In genomic region chr2:31233216-31233615, GRCh38 we compare ENCODE assay signal across 8 cellular contexts. TPM values are rescaled to one million over a fixed set of nuclear protein-coding genes. Genes with fewer than 3 reads are reported as not detected.
DNase-seq lines count a peak whose midpoint lies in the region; ATAC-seq and TF ChIP-seq lines count a peak whose summit lies in the region.

No MANE protein-coding gene starts in this region.

- no peaks in the 10 kb centered on the region for H3K9me3 Mint-ChIP-seq in stimulated activated naive CD8-positive, alpha-beta T cell treated with anti-CD3 and anti-CD28 coated beads, Interleukin-15, Interleukin-2, amounts not matched to agents 100 ng/mL and 50 ng/mL, for 24 hours
- no peaks in the 10 kb centered on the region for H3K9me3 Mint-ChIP-seq in activated B cell treated with CpG ODN at 0.5 μM for 24 hours
- H3K9me3 Mint-ChIP-seq in CD14-positive monocyte = peaks cover 0 to 6% (median 0%) of the 10 kb centered on the region in 7 donors

- no peak for DNase-seq in stimulated activated naive CD8-positive, alpha-beta T cell treated with anti-CD3 and anti-CD28 coated beads, Interleukin-15, Interleukin-2, amounts not matched to agents 100 U/mL and 50 U/mL, for 24 hours
- DNase-seq in activated B cell treated with CpG ODN at 0.5 μM for 24 hours = no peak
- peak; percentile 80 for DNase-seq in foreskin melanocyte
- no peak for DNase-seq in NCI-H1436 (lab: John Stamatoyannopoulos, UW)
- DNase-seq in cerebellar nuclear complex (lab: John Stamatoyannopoulos, UW) = no peak
- no peak for DNase-seq in globus pallidus (ENCODE audit: low spot score)
- no peak for DNase-seq in CD14-positive monocyte (ENCODE audit: low spot score)

- CTCF ChIA-PET in activated B cell treated with CpG ODN at 0.5 μM for 24 hours (lab: Charles Lee) = interaction anchor here (1.0 to 3.1 kb wide), 6 partner anchors 13 to 1068 kb away, joined by 3 to 16 read pairs (median 6); no protein-coding TSS in a partner anchor

- H3K27ac Mint-ChIP-seq in stimulated activated naive CD8-positive, alpha-beta T cell treated with anti-CD3 and anti-CD28 coated beads, Interleukin-15, Interleukin-2, amounts not matched to agents 100 ng/mL and 50 ng/mL, for 24 hours = peak overlapping the region; percentile 50
- H3K27ac Mint-ChIP-seq in activated B cell treated with CpG ODN at 0.5 μM for 24 hours = peak overlapping the region; percentile 82
- no peak overlapping the region for H3K27ac Mint-ChIP-seq in CD14-positive monocyte

- H3K4me3 Mint-ChIP-seq in stimulated activated naive CD8-positive, alpha-beta T cell treated with anti-CD3 and anti-CD28 coated beads, Interleukin-15, Interleukin-2, amounts not matched to agents 100 ng/mL and 50 ng/mL, for 24 hours = peak overlapping the region; percentile 78
- H3K4me3 Mint-ChIP-seq in activated B cell treated with CpG ODN at 0.5 μM for 24 hours = peak overlapping the region; percentile 85
- peak overlapping the region in 1 of 2 donors; percentile 90 for H3K4me3 Mint-ChIP-seq in CD14-positive monocyte

- intact Hi-C loops in activated B cell treated with CpG ODN at 0.5 μM for 24 hours (cut with micrococcal nuclease) (loop anchor here (1.0 to 10.0 kb wide), 4 partner anchors 14 to 938 kb away; no protein-coding TSS in a partner anchor), CD14-positive monocyte (cut with micrococcal nuclease) (no loop called here)

- H3K4me1 Mint-ChIP-seq in stimulated activated naive CD8-positive, alpha-beta T cell treated with anti-CD3 and anti-CD28 coated beads, Interleukin-15, Interleukin-2, amounts not matched to agents 100 ng/mL and 50 ng/mL, for 24 hours (ENCODE audit: low read depth) = peaks cover 18% of the 10 kb centered on the region
- H3K4me1 Mint-ChIP-seq in activated B cell treated with CpG ODN at 0.5 μM for 24 hours = peaks cover 39% of the 10 kb centered on the region
- peaks cover 12% of the 10 kb centered on the region for H3K4me1 Mint-ChIP-seq in CD14-positive monocyte

- TF ChIP-seq CTCF in activated B cell treated with CpG ODN at 0.5 μM for 24 hours (IDR thresholded peaks at IDR 0.05) (no peak), CD14-positive monocyte (IDR thresholded peaks at IDR 0.05) (no peak)

- no peak for ATAC-seq in stimulated activated naive CD8-positive, alpha-beta T cell treated with anti-CD3 and anti-CD28 coated beads, Interleukin-15, Interleukin-2, amounts not matched to agents 100 U/mL and 50 U/mL, for 24 hours
- no peak for ATAC-seq in activated B cell treated with CpG ODN at 0.5 μM for 24 hours (ENCODE audit: low read depth)

- no peaks in the 10 kb centered on the region for H3K36me3 Mint-ChIP-seq in stimulated activated naive CD8-positive, alpha-beta T cell treated with anti-CD3 and anti-CD28 coated beads, Interleukin-15, Interleukin-2, amounts not matched to agents 100 ng/mL and 50 ng/mL, for 24 hours (ENCODE audit: low read depth)
- peaks cover 2% of the 10 kb centered on the region for H3K36me3 Mint-ChIP-seq in activated B cell treated with CpG ODN at 0.5 μM for 24 hours (ENCODE audit: low read depth)
- H3K36me3 Mint-ChIP-seq in CD14-positive monocyte = no peaks in the 10 kb centered on the region

- H3K27me3 Mint-ChIP-seq in stimulated activated naive CD8-positive, alpha-beta T cell treated with anti-CD3 and anti-CD28 coated beads, Interleukin-15, Interleukin-2, amounts not matched to agents 100 ng/mL and 50 ng/mL, for 24 hours = peaks cover 3% of the 10 kb centered on the region
- no peaks in the 10 kb centered on the region for H3K27me3 Mint-ChIP-seq in activated B cell treated with CpG ODN at 0.5 μM for 24 hours
- peaks cover 9 to 18% (median 12%) of the 10 kb centered on the region in 3 donors for H3K27me3 Mint-ChIP-seq in CD14-positive monocyte (ENCODE audit: low read depth in 3 of 3)

- POLR2A ChIA-PET in activated B cell treated with CpG ODN at 0.5 μM for 24 hours (lab: Charles Lee) = interaction anchor here (0.6 to 3.2 kb wide), 14 partner anchors 9 to 1086 kb away, joined by 3 to 37 read pairs (median 6); partner anchors contain the start of genes CAPN14 and YPEL5

RNA-seq across cellular contexts. Expression of gene EHD3, which starts 0.7 kb away (rescaled TPM):
- 38.1 and 40.3 TPM in 2 replicates for total RNA-seq in activated B cell treated with CpG ODN at 0.5 μM for 24 hours
- 1 to 10 TPM; 1.4 to 1.5 TPM for polyA plus RNA-seq in CD14-positive monocyte

RNA-seq across cellular contexts. Expression of gene CAPN14, which starts 15.9 kb away (rescaled TPM):
- 2.4 and 3.3 TPM in 2 replicates for total RNA-seq in activated B cell treated with CpG ODN at 0.5 μM for 24 hours
- not detected for polyA plus RNA-seq in CD14-positive monocyte

Comparison
In these comparisons a context has a peak if more than half of its experiments do, and no peak if none do; other contexts are left out.
1. H3K27ac Mint-ChIP-seq: peak in stimulated activated naive CD8-positive, alpha-beta T cell treated with anti-CD3 and anti-CD28 coated beads, Interleukin-15, Interleukin-2, amounts not matched to agents 100 ng/mL and 50 ng/mL, for 24 hours (single experiment) and activated B cell treated with CpG ODN at 0.5 μM for 24 hours (single experiment); none in CD14-positive monocyte (0 of 7).